ENCODE assay signal across 1 cellular context in genomic region chr19:47580397-47580796, GRCh38.
A peak's percentile ranks its signal among the peaks of the same experiment; 100 is the strongest.
TF ChIP-seq lines count a peak whose summit lies in the region.

No MANE protein-coding gene starts in this region.

TF ChIP-seq in K562, 482 proteins besides CTCF, POLR2A, EP300 and RAD21:
- TF ChIP-seq KDM1A (IDR thresholded peaks at IDR 0.05) (0 out of 4 replicates have a peak, but pooled peaks of 1 of the 2 experiments have one; percentile 19), ZBTB5 (IDR thresholded peaks at IDR 0.05) (no peak), ZNF146 (CRISPR knock-in tag; IDR thresholded peaks at IDR 0.05; ENCODE audit: unreplicated experiment) (peak; percentile 77), RBM25 (IDR thresholded peaks at IDR 0.05; ENCODE audit: low read depth, low read length, severe bottlenecking) (peak; percentile 33), SAP30 (IDR thresholded peaks at IDR 0.05; ENCODE audit: borderline replicate concordance, insufficient read depth, low read depth, low read length, poor library complexity, severe bottlenecking) (no peak)
